ENCODE assay signal across 14 cellular contexts in genomic region chr11:79352304-79352703, GRCh38.
"Had no signal": no experiment of that assay in that cellular context is flagged by ENCODE, and none has a peak within 500 bp of the region (broad histone marks: within the 10 kb centered on the region; RNA-seq: fewer than 3 reads in every experiment).

No MANE protein-coding gene starts in this region.

- H3K9me3 Mint-ChIP-seq: memory B cell; stimulated activated naive CD8-positive, alpha-beta T cell treated with anti-CD3 and anti-CD28 coated beads, Interleukin-15, amount 100 ng/mL, for 72 hours had no signal

- H3K27me3 ChIP-seq: adrenal gland, ovary, testis had no signal

- H3K27ac Mint-ChIP-seq: memory B cell; stimulated activated naive CD8-positive, alpha-beta T cell treated with anti-CD3 and anti-CD28 coated beads, Interleukin-15, amount 100 ng/mL, for 72 hours had no signal

- H3K4me3 Mint-ChIP-seq: memory B cell; stimulated activated naive CD8-positive, alpha-beta T cell treated with anti-CD3 and anti-CD28 coated beads, Interleukin-15, amount 100 ng/mL, for 72 hours had no signal

- H3K9me3 ChIP-seq: adrenal gland, ovary, testis had no signal

- H3K4me1 ChIP-seq: adrenal gland, testis had no signal

- DNase-seq: activated CD4-positive, alpha-beta T cell treated with anti-CD3 and anti-CD28 coated beads, Interleukin-2, amount 50 U/mL, for 4 hours; activated CD4-positive, CD25-positive, alpha-beta regulatory T cell treated with anti-CD3 and anti-CD28 coated beads, Interleukin-2, amount 50 U/mL, for 72 hours; activated naive CD4-positive, alpha-beta T cell treated with anti-CD3 and anti-CD28 coated beads, Interleukin-2, amount 50 U/mL, for 16 hours; activated T-cell treated with anti-CD3 and anti-CD28 coated beads, Interleukin-2, amount 50 U/mL, for 1 hour; adrenal gland; central memory CD4-positive, alpha-beta T cell; cortex of kidney; ovary; stimulated activated CD4-positive, alpha-beta T cell treated with anti-CD3 and anti-CD28 coated beads, Interleukin-15, amount 100 ng/mL, for 24 hours; stimulated activated CD4-positive, alpha-beta T cell treated with anti-CD3 and anti-CD28 coated beads, Interleukin-4, amount 100 ng/mL, for 24 hours; stimulated activated naive CD8-positive, alpha-beta T cell treated with anti-CD3 and anti-CD28 coated beads, Interleukin-15, amount 100 ng/mL, for 72 hours; T-helper 2 cell; testis had no signal

- H3K27ac ChIP-seq: adrenal gland, testis had no signal

- H3K36me3 ChIP-seq: adrenal gland, ovary had no signal

- H3K4me3 ChIP-seq: adrenal gland, ovary, testis had no signal

- H3K4me1 Mint-ChIP-seq: memory B cell; stimulated activated naive CD8-positive, alpha-beta T cell treated with anti-CD3 and anti-CD28 coated beads, Interleukin-15, amount 100 ng/mL, for 72 hours had no signal
